In the genomic region with DNA sequence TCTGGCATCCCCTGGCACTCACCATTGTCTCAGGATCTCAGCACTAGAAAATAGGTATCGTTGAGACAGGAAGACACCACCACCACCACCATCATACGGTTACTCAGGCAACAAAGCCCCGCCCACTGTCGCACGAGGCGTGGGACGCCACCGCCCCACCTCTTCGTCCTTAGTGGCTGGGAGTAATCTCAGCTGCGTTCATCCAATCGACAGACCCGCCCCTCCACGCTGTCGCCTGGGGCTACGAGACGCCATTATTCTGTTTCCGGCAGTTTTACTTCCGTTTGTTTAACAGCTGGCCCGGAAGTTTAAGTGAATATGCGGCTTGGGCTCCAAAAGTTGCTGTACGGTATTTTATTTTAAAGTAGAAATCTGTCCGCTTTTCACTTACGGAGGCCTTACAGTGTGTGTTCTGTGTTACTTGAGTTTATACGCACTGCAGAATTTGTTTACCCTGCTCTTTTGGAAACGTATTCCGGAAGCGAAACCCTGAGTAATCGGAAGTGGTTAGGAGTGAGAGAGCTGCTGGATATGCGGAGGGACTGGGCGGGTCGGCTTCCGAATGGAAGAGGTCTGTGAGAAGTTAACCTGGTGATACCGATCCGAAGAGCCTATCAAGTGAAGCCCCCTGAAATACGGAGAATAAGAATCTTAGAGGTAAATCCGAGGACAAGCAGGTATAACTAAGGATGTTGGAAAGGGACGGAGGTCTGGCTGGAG, we compare ENCODE assay signal across 1 cellular context.
TF ChIP-seq lines count a peak whose summit lies in the region.

A gene with protein sequence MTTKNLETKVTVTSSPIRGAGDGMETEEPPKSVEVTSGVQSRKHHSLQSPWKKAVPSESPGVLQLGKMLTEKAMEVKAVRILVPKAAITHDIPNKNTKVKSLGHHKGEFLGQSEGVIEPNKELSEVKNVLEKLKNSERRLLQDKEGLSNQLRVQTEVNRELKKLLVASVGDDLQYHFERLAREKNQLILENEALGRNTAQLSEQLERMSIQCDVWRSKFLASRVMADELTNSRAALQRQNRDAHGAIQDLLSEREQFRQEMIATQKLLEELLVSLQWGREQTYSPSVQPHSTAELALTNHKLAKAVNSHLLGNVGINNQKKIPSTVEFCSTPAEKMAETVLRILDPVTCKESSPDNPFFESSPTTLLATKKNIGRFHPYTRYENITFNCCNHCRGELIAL (plus strand): TSS at position 510 of the 720 bp plus-strand sequence. CDS start 1,328 bp downstream, outside the sequence.
A gene with protein sequence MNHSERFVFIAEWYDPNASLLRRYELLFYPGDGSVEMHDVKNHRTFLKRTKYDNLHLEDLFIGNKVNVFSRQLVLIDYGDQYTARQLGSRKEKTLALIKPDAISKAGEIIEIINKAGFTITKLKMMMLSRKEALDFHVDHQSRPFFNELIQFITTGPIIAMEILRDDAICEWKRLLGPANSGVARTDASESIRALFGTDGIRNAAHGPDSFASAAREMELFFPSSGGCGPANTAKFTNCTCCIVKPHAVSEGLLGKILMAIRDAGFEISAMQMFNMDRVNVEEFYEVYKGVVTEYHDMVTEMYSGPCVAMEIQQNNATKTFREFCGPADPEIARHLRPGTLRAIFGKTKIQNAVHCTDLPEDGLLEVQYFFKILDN (minus strand): TSS at position 112 of the 720 bp plus-strand sequence. CDS start 87 bp downstream, at position 25.

TF ChIP-seq in K562, 482 proteins besides CTCF, POLR2A, EP300 and RAD21 (continued from another document and continues in another):
- TF ChIP-seq UBTF (IDR thresholded peaks at IDR 0.05; ENCODE audit: borderline replicate concordance in 1 of 2, low read depth in 2 of 2, low read length in 2 of 2): peak in 1 of 2 experiments; percentile 57; a peak in 1 of 4 replicates
- TF ChIP-seq DPF2 (IDR thresholded peaks at IDR 0.05): peak; percentile 28; the same call in 1 of the 2 replicates
- TF ChIP-seq BMI1 (IDR thresholded peaks at IDR 0.05; ENCODE audit: low read length): peak; percentile 87
- peak; percentile 88 for TF ChIP-seq GABPB1 (CRISPR knock-in tag; IDR thresholded peaks at IDR 0.05)
- TF ChIP-seq POLR2AphosphoS5 (IDR thresholded peaks at IDR 0.05; ENCODE audit: control insufficient read depth, insufficient read depth, low read depth, low read length): peak; percentile 73
- peak; percentile 70; the same call in 1 of the 2 replicates for TF ChIP-seq HDAC2 (IDR thresholded peaks at IDR 0.05)
- peak; percentile 75; the same call in 1 of the 2 replicates for TF ChIP-seq CREB1 (IDR thresholded peaks at IDR 0.05)
- TF ChIP-seq CREB1 (CRISPR knock-in tag; IDR thresholded peaks at IDR 0.05): peak; percentile 58; the same call in 1 of the 2 replicates
- peak; percentile 92; the same call in 1 of the 2 replicates for TF ChIP-seq ZNF197 (CRISPR knock-in tag; IDR thresholded peaks at IDR 0.05; ENCODE audit: low read depth)
- no peak for TF ChIP-seq NCOA2 (IDR thresholded peaks at IDR 0.05; ENCODE audit: partially characterized antibody in 2 of 2)
- TF ChIP-seq BRD9 (IDR thresholded peaks at IDR 0.05; ENCODE audit: low read depth, partially characterized antibody): peak; percentile 72
- 0 out of 2 replicates have a peak, but pooled peaks have one; percentile 10 for TF ChIP-seq GTF2F1 (IDR thresholded peaks at IDR 0.05; ENCODE audit: low read depth, low read length)
- peak; percentile 35 for TF ChIP-seq RBM25 (IDR thresholded peaks at IDR 0.05; ENCODE audit: low read depth, low read length, severe bottlenecking)
- TF ChIP-seq SIN3A (IDR thresholded peaks at IDR 0.05; ENCODE audit: borderline replicate concordance in 2 of 2, control insufficient read depth in 1 of 2, low read depth in 2 of 2, low read length in 2 of 2): peak; percentile 98 to 100
- TF ChIP-seq FOXA1 (IDR thresholded peaks at IDR 0.05; ENCODE audit: borderline replicate concordance): no peak
- peak; percentile 74 for TF ChIP-seq HNRNPLL (IDR thresholded peaks at IDR 0.05; ENCODE audit: low read depth, low read length, poor library complexity, severe bottlenecking)
- TF ChIP-seq BACH1 (tag; IDR thresholded peaks at IDR 0.05): 0 out of 2 replicates have a peak, but pooled peaks have one; percentile 60
- 0 out of 4 replicates have a peak, but pooled peaks of 1 of the 2 experiments have one; percentile 5 for TF ChIP-seq KDM1A (IDR thresholded peaks at IDR 0.05)
- TF ChIP-seq HOMEZ (CRISPR knock-in tag; IDR thresholded peaks at IDR 0.05): no peak
- 0 out of 2 replicates have a peak, but pooled peaks have one; percentile 36 for TF ChIP-seq ATF4 (CRISPR knock-in tag; IDR thresholded peaks at IDR 0.05)
- TF ChIP-seq CSDE1 (IDR thresholded peaks at IDR 0.05): peak in 1 of 2 experiments; percentile 91; a peak in 2 of 4 replicates
- peak; percentile 84 for TF ChIP-seq MAX (CRISPR knock-in tag; IDR thresholded peaks at IDR 0.05)
- TF ChIP-seq NRF1 (conservative IDR thresholded peaks at IDR 0.05 in 1 of 2, IDR thresholded peaks at IDR 0.05 in 1 of 2): peak; percentile 60 to 67
- peak; percentile 51; the same call in 1 of the 2 replicates for TF ChIP-seq TARDBP (IDR thresholded peaks at IDR 0.05)
- no peak for TF ChIP-seq RB1 (IDR thresholded peaks at IDR 0.05; ENCODE audit: low read depth)
- no peak for TF ChIP-seq RBM17 (IDR thresholded peaks at IDR 0.05; ENCODE audit: borderline replicate concordance, low read depth, low read length)
- no peak for TF ChIP-seq ZNF324 (CRISPR knock-in tag; IDR thresholded peaks at IDR 0.05)
- no peak for TF ChIP-seq TCFL5 (CRISPR knock-in tag; conservative IDR thresholded peaks at IDR 0.05)
- peak in 1 of 2 experiments; percentile 66; a peak in 2 of 3 replicates for TF ChIP-seq CBX3 (IDR thresholded peaks at IDR 0.05; ENCODE audit: borderline replicate concordance in 1 of 2, low read length in 2 of 2)
- peak; percentile 98 for TF ChIP-seq ELF1 (tag; IDR thresholded peaks at IDR 0.05)
- no peak for TF ChIP-seq ZNF785 (CRISPR knock-in tag; IDR thresholded peaks at IDR 0.05)
- no peak for TF ChIP-seq RERE (CRISPR knock-in tag; IDR thresholded peaks at IDR 0.05; ENCODE audit: borderline replicate concordance)
- TF ChIP-seq, protein P1, sequence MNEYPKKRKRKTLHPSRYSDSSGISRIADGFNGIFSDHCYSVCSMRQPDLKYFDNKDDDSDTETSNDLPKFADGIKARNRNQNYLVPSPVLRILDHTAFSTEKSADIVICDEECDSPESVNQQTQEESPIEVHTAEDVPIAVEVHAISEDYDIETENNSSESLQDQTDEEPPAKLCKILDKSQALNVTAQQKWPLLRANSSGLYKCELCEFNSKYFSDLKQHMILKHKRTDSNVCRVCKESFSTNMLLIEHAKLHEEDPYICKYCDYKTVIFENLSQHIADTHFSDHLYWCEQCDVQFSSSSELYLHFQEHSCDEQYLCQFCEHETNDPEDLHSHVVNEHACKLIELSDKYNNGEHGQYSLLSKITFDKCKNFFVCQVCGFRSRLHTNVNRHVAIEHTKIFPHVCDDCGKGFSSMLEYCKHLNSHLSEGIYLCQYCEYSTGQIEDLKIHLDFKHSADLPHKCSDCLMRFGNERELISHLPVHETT (CRISPR knock-in tag; conservative IDR thresholded peaks at IDR 0.05 in 1 of 2, IDR thresholded peaks at IDR 0.05 in 1 of 2): no peak
- TF ChIP-seq MTA1 (IDR thresholded peaks at IDR 0.05; ENCODE audit: borderline replicate concordance): no peak
- TF ChIP-seq, protein P2, sequence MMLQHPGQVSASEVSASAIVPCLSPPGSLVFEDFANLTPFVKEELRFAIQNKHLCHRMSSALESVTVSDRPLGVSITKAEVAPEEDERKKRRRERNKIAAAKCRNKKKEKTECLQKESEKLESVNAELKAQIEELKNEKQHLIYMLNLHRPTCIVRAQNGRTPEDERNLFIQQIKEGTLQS (IDR thresholded peaks at IDR 0.05): peak; percentile 54; the same call in 1 of the 2 replicates
- TF ChIP-seq, protein P2 (CRISPR knock-in tag; conservative IDR thresholded peaks at IDR 0.05): no peak; the same call in 1 of the 2 replicates
- TF ChIP-seq ARHGAP35 (IDR thresholded peaks at IDR 0.05; ENCODE audit: partially characterized antibody): no peak
- TF ChIP-seq ZNF12 (CRISPR knock-in tag; IDR thresholded peaks at IDR 0.05): no peak
- TF ChIP-seq DIDO1 (tag; IDR thresholded peaks at IDR 0.05; ENCODE audit: low read depth): peak; percentile 89
- no peak for TF ChIP-seq ID3 (CRISPR knock-in tag; IDR thresholded peaks at IDR 0.05)
- TF ChIP-seq ID3 (tag; IDR thresholded peaks at IDR 0.05): peak; percentile 30; the same call in 1 of the 2 replicates
